Comparison of ENCODE assay signal across 24 cellular contexts in the genomic region with DNA sequence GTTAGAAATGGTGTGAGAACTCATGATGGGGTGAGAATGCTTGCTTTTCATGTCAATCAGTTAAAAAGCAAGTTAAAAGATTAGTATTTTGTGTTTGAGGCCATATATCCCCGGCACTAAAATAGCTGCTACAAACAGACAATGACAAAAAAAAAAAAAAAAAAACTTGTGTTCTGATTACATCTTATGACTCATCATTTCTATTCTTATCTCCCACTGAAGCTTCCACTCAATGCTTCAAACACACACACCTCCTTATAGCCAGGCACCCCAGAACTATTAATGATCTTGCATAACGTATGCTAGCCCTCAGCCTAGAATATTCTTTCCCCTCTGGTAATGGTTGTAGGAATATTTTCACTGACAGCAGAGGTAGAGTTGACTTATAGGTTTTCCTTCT.
"Had no signal": no experiment of that assay in that cellular context is flagged by ENCODE, and none has a peak within 500 bp of the region (broad histone marks: within the 10 kb centered on the region; RNA-seq: fewer than 3 reads in every experiment).

No MANE protein-coding gene starts in this region.

- H3K4me3 Mint-ChIP-seq: activated CD4-positive, alpha-beta T cell treated with anti-CD3 and anti-CD28 coated beads, Interleukin-2, amount 10 ng/mL, durations not matched to agents 24 days and 14 days; activated CD8-positive, alpha-beta T cell treated with anti-CD3 and anti-CD28 coated beads for 36 hours; naive B cell; neural crest cell; stimulated activated memory B cell treated with anti-CD40 and anti-IgM and Interleukin-4, amounts not matched to agents 10 μg/mL and 1 μg/mL and 100 μg/mL, for 72 hours had no signal

- H3K4me1 Mint-ChIP-seq: activated CD4-positive, alpha-beta T cell treated with anti-CD3 and anti-CD28 coated beads, Interleukin-2, amount 10 ng/mL, durations not matched to agents 24 days and 14 days; naive B cell; neural crest cell; stimulated activated memory B cell treated with anti-CD40 and anti-IgM and Interleukin-4, amounts not matched to agents 10 μg/mL and 1 μg/mL and 100 μg/mL, for 72 hours had no signal

- ATAC-seq: activated CD4-positive, CD25-positive, alpha-beta regulatory T cell treated with anti-CD3 and anti-CD28 coated beads, Interleukin-2, amount 50 U/mL, for 24 hours; activated CD8-positive, alpha-beta T cell treated with anti-CD3 and anti-CD28 coated beads for 36 hours; activated naive CD4-positive, alpha-beta T cell treated with anti-CD3 and anti-CD28 coated beads, Interleukin-2, amount 50 U/mL, for 72 hours; foreskin keratinocyte; lower lobe of right lung; mucosa of descending colon; right lobe of liver; stimulated activated memory B cell treated with anti-CD40 and anti-IgM and Interleukin-4, amounts not matched to agents 10 μg/mL and 1 μg/mL and 100 μg/mL, for 72 hours had no signal

- H3K27ac ChIP-seq: foreskin keratinocyte, lower lobe of right lung, right lobe of liver, stomach, suprapubic skin, tibial nerve had no signal

- H3K36me3 Mint-ChIP-seq: activated naive CD4-positive, alpha-beta T cell treated with anti-CD3 and anti-CD28 coated beads, Interleukin-2, amount 50 U/mL, for 72 hours; naive B cell; stimulated activated memory B cell treated with anti-CD40 and anti-IgM and Interleukin-4, amounts not matched to agents 10 μg/mL and 1 μg/mL and 100 μg/mL, for 72 hours had no signal

- H3K27me3 Mint-ChIP-seq: activated CD4-positive, alpha-beta T cell treated with anti-CD3 and anti-CD28 coated beads, Interleukin-2, amount 10 ng/mL, durations not matched to agents 24 days and 14 days; activated CD8-positive, alpha-beta T cell treated with anti-CD3 and anti-CD28 coated beads for 36 hours; naive B cell; stimulated activated memory B cell treated with anti-CD40 and anti-IgM and Interleukin-4, amounts not matched to agents 10 μg/mL and 1 μg/mL and 100 μg/mL, for 72 hours had no signal

- H3K9me3 Mint-ChIP-seq: activated CD4-positive, alpha-beta T cell treated with anti-CD3 and anti-CD28 coated beads, Interleukin-2, amount 10 ng/mL, durations not matched to agents 24 days and 14 days; neural crest cell had no signal

- H3K36me3 ChIP-seq: lower lobe of right lung, right lobe of liver, stomach, suprapubic skin, tibial nerve had no signal

- H3K27ac Mint-ChIP-seq: activated CD4-positive, alpha-beta T cell treated with anti-CD3 and anti-CD28 coated beads, Interleukin-2, amount 10 ng/mL, durations not matched to agents 24 days and 14 days; activated CD8-positive, alpha-beta T cell treated with anti-CD3 and anti-CD28 coated beads for 36 hours; activated naive CD4-positive, alpha-beta T cell treated with anti-CD3 and anti-CD28 coated beads, Interleukin-2, amount 50 U/mL, for 72 hours; naive B cell; stimulated activated memory B cell treated with anti-CD40 and anti-IgM and Interleukin-4, amounts not matched to agents 10 μg/mL and 1 μg/mL and 100 μg/mL, for 72 hours had no signal

- H3K9me3 ChIP-seq: lower lobe of right lung, right lobe of liver, stomach, suprapubic skin, tibial nerve had no signal

- H3K4me3 ChIP-seq: lower lobe of right lung, mucosa of descending colon, right lobe of liver, stomach, suprapubic skin, tibial nerve had no signal

- DNase-seq: activated CD4-positive, alpha-beta T cell treated with anti-CD3 and anti-CD28 coated beads, Interleukin-2, amount 10 ng/mL, durations not matched to agents 24 days and 14 days; activated CD8-positive, alpha-beta T cell treated with anti-CD3 and anti-CD28 coated beads for 36 hours; activated gamma-delta T cell treated with Interleukin-2 at 50 U/mL for 16 hours; activated T-cell treated with anti-CD3 and anti-CD28 coated beads, Interleukin-2, amount 50 U/mL, for 1 hour; central memory CD4-positive, alpha-beta T cell; dermis blood vessel endothelial cell; effector memory CD4-positive, alpha-beta T cell; foreskin keratinocyte; kidney; lower lobe of right lung; mesendoderm; mucosa of descending colon; naive B cell; occipital lobe; right lobe of liver; small intestine; stimulated activated CD4-positive, alpha-beta T cell treated with anti-CD3 and anti-CD28 coated beads, Interleukin-2, amount 100 ng/mL, for 24 hours; stomach had no signal

- H3K4me1 ChIP-seq: foreskin keratinocyte, lower lobe of right lung, right lobe of liver, stomach, suprapubic skin, tibial nerve had no signal

- H3K27me3 ChIP-seq: foreskin keratinocyte, right lobe of liver, stomach, suprapubic skin, tibial nerve had no signal
